In genomic region chr14:31026395-31027096, GRCh38 we compare ENCODE assay signal across 8 cellular contexts. TPM values are rescaled to one million over a fixed set of nuclear protein-coding genes. Genes with fewer than 3 reads are reported as not detected.
DNase-seq lines count a peak whose midpoint lies in the region; ATAC-seq and TF ChIP-seq lines count a peak whose summit lies in the region.

No MANE protein-coding gene starts in this region.

- H3K4me3 ChIP-seq in BLaER1 (peak overlapping the region; percentile 99), coronary artery (peak overlapping the region; percentile 91)

- peaks cover 15% of the 10 kb centered on the region for H3K4me1 ChIP-seq in BLaER1

- H3K4me3 Mint-ChIP-seq in activated CD4-positive, alpha-beta T cell treated with anti-CD3 and anti-CD28 coated beads, Interleukin-2, amount 10 ng/mL, durations not matched to agents 24 days and 14 days, result peak overlapping the region; percentile 92

- H3K27me3 ChIP-seq in BLaER1, result no peaks in the 10 kb centered on the region

- intact Hi-C loops in activated CD4-positive, alpha-beta T cell treated with anti-CD3 and anti-CD28 coated beads, Interleukin-2, amount 10 ng/mL, durations not matched to agents 24 days and 14 days (cut with micrococcal nuclease), result loop anchor here (1.0 to 5.0 kb wide), 7 partner anchors 31 to 536 kb away; partner anchors contain the start of genes DTD2, G2E3, NUBPL and SCFD1

- peaks cover 12% of the 10 kb centered on the region; the same call in 1 of the 2 replicates for H3K36me3 ChIP-seq in BLaER1

- H4K20me1 ChIP-seq in BLaER1, result peaks cover 39% of the 10 kb centered on the region

- H3K27ac Mint-ChIP-seq in activated CD4-positive, alpha-beta T cell treated with anti-CD3 and anti-CD28 coated beads, Interleukin-2, amount 10 ng/mL, durations not matched to agents 24 days and 14 days, result peak overlapping the region; percentile 93

- no peaks in the 10 kb centered on the region for H3K27me3 Mint-ChIP-seq in activated CD4-positive, alpha-beta T cell treated with anti-CD3 and anti-CD28 coated beads, Interleukin-2, amount 10 ng/mL, durations not matched to agents 24 days and 14 days

- H3K9me3 Mint-ChIP-seq in activated CD4-positive, alpha-beta T cell treated with anti-CD3 and anti-CD28 coated beads, Interleukin-2, amount 10 ng/mL, durations not matched to agents 24 days and 14 days, result no peaks in the 10 kb centered on the region

- H3K4me1 Mint-ChIP-seq in activated CD4-positive, alpha-beta T cell treated with anti-CD3 and anti-CD28 coated beads, Interleukin-2, amount 10 ng/mL, durations not matched to agents 24 days and 14 days, result peaks cover 52% of the 10 kb centered on the region

- peak overlapping the region; percentile 70 for H3K4me2 ChIP-seq in BLaER1

- DNase-seq in NCI-H524 treated with DMSO at 0.1 percent for 48 hours (lab: John Stamatoyannopoulos, UW) (peak; percentile 95), coronary artery (ENCODE audit: low spot score) (peak; percentile 98), left kidney (ENCODE audit: low read depth, low spot score) (peak; percentile 99)
- DNase-seq in activated CD4-positive, alpha-beta T cell treated with anti-CD3 and anti-CD28 coated beads, Interleukin-2, amount 10 ng/mL, durations not matched to agents 24 days and 14 days, result peak; percentile 98
- DNase-seq in stimulated activated CD4-positive, alpha-beta T cell treated with anti-CD3 and anti-CD28 coated beads, Interleukin-1b, Interleukin-23, amount 100 ng/mL, for 48 hours, result peak; percentile 90

- TF ChIP-seq CTCF in coronary artery (IDR thresholded peaks at IDR 0.05), result no peak

- H3K9ac ChIP-seq in BLaER1, result peak overlapping the region; percentile 99

- peaks cover 9% of the 10 kb centered on the region for H3K36me3 Mint-ChIP-seq in activated CD4-positive, alpha-beta T cell treated with anti-CD3 and anti-CD28 coated beads, Interleukin-2, amount 10 ng/mL, durations not matched to agents 24 days and 14 days (ENCODE audit: low read depth)

- ATAC-seq in GM19324 (IDR thresholded peaks at IDR 0.05; ENCODE audit: low FRiP score, unreplicated experiment) (peak; percentile 97), HG03460 (IDR thresholded peaks at IDR 0.05; ENCODE audit: unreplicated experiment) (peak; percentile 90)

- no peaks in the 10 kb centered on the region for H3K9me3 ChIP-seq in BLaER1

- H3K27ac ChIP-seq in BLaER1 (peak overlapping the region; percentile 98), coronary artery (peak overlapping the region; percentile 99 to 100)

RNA-seq across cellular contexts. Expression of gene STRN3, which starts 0.4 kb away (rescaled TPM):
- total RNA-seq in activated CD4-positive, alpha-beta T cell treated with anti-CD3 and anti-CD28 coated beads, Interleukin-2, amount 10 ng/mL, durations not matched to agents 24 days and 14 days, result 21.4 and 27.1 TPM in 2 replicates

RNA-seq across cellular contexts. Expression of gene AP4S1, which starts 1.1 kb away (rescaled TPM):
- total RNA-seq in activated CD4-positive, alpha-beta T cell treated with anti-CD3 and anti-CD28 coated beads, Interleukin-2, amount 10 ng/mL, durations not matched to agents 24 days and 14 days, result 7.8 and 8.6 TPM in 2 replicates

Comparison
In these comparisons a context has a peak if more than half of its experiments do, and no peak if none do; other contexts are left out.
1. Peak in every context shown above with its lines: DNase-seq, ATAC-seq, H3K4me3 ChIP-seq and H3K27ac ChIP-seq.